Comparison of ENCODE assay signal across 22 cellular contexts in genomic region chr9:128781186-128782070, GRCh38. TPM values are rescaled to one million over a fixed set of nuclear protein-coding genes. Genes with fewer than 3 reads are reported as not detected.
DNase-seq lines count a peak whose midpoint lies in the region.
"Had no signal": no experiment of that assay in that cellular context is flagged by ENCODE, and none has a peak within 500 bp of the region (broad histone marks: within the 10 kb centered on the region; RNA-seq: fewer than 3 reads in every experiment).

No MANE protein-coding gene starts in this region.

- no peaks in the 10 kb centered on the region for H3K27me3 Mint-ChIP-seq in dendritic cell treated with granulocyte-macrophage colony-stimulating factor and Interleukin-4, amounts not matched to agents 40 ng/mL and 50 ng/mL, for 4 days
- H3K27me3 Mint-ChIP-seq in activated CD4-positive, alpha-beta T cell treated with anti-CD3 and anti-CD28 coated beads, Interleukin-2, amount 10 ng/mL, durations not matched to agents 7 days and 5 days, result no peaks in the 10 kb centered on the region
- H3K27me3 Mint-ChIP-seq: activated CD4-positive, alpha-beta memory T cell treated with anti-CD3 and anti-CD28 coated beads, Interleukin-2, amount 10 ng/mL, durations not matched to agents 7 days and 5 days; activated naive CD4-positive, alpha-beta T cell treated with anti-CD3 and anti-CD28 coated beads, Interleukin-2, amount 50 U/mL, for 24 hours; activated T-cell treated with anti-CD3 and anti-CD28 coated beads, Interleukin-2, amount 50 U/mL, for 24 hours; CD4-positive, alpha-beta T cell had no signal

- CTCF ChIA-PET in activated CD4-positive, alpha-beta T cell treated with anti-CD3 and anti-CD28 coated beads, Interleukin-2, amount 10 ng/mL, durations not matched to agents 7 days and 5 days (lab: Charles Lee), result interaction anchor here (1.4 to 1.8 kb wide), 2 partner anchors 8 to 36 kb away, joined by 5 to 6 read pairs; partner anchors contain the start of gene ENDOG

- H3K27ac Mint-ChIP-seq in dendritic cell treated with granulocyte-macrophage colony-stimulating factor and Interleukin-4, amounts not matched to agents 40 ng/mL and 50 ng/mL, for 4 days, result peak overlapping the region; percentile 23
- H3K27ac Mint-ChIP-seq in activated CD4-positive, alpha-beta T cell treated with anti-CD3 and anti-CD28 coated beads, Interleukin-2, amount 10 ng/mL, durations not matched to agents 7 days and 5 days, result no peak overlapping the region
- H3K27ac Mint-ChIP-seq: activated CD4-positive, alpha-beta memory T cell treated with anti-CD3 and anti-CD28 coated beads, Interleukin-2, amount 10 ng/mL, durations not matched to agents 7 days and 5 days; activated naive CD4-positive, alpha-beta T cell treated with anti-CD3 and anti-CD28 coated beads, Interleukin-2, amount 50 U/mL, for 24 hours; activated T-cell treated with anti-CD3 and anti-CD28 coated beads, Interleukin-2, amount 50 U/mL, for 24 hours; CD4-positive, alpha-beta T cell; neural progenitor cell; WTC11 had no signal

- intact Hi-C loops in dendritic cell treated with granulocyte-macrophage colony-stimulating factor and Interleukin-4, amounts not matched to agents 40 ng/mL and 50 ng/mL, for 4 days (cut with micrococcal nuclease), result no loop called here

- H3K4me1 Mint-ChIP-seq in dendritic cell treated with granulocyte-macrophage colony-stimulating factor and Interleukin-4, amounts not matched to agents 40 ng/mL and 50 ng/mL, for 4 days (ENCODE audit: low read depth), result peaks cover 21% of the 10 kb centered on the region
- peaks cover under 1% of the 10 kb centered on the region for H3K4me1 Mint-ChIP-seq in activated CD4-positive, alpha-beta T cell treated with anti-CD3 and anti-CD28 coated beads, Interleukin-2, amount 10 ng/mL, durations not matched to agents 7 days and 5 days
- H3K4me1 Mint-ChIP-seq: activated naive CD4-positive, alpha-beta T cell treated with anti-CD3 and anti-CD28 coated beads, Interleukin-2, amount 50 U/mL, for 24 hours; neural progenitor cell; WTC11 had no signal

- H3K9me3 Mint-ChIP-seq in dendritic cell treated with granulocyte-macrophage colony-stimulating factor and Interleukin-4, amounts not matched to agents 40 ng/mL and 50 ng/mL, for 4 days, result peaks cover 8% of the 10 kb centered on the region
- peaks cover 4% of the 10 kb centered on the region for H3K9me3 Mint-ChIP-seq in activated CD4-positive, alpha-beta T cell treated with anti-CD3 and anti-CD28 coated beads, Interleukin-2, amount 10 ng/mL, durations not matched to agents 7 days and 5 days
- H3K9me3 Mint-ChIP-seq: activated naive CD4-positive, alpha-beta T cell treated with anti-CD3 and anti-CD28 coated beads, Interleukin-2, amount 50 U/mL, for 24 hours; activated T-cell treated with anti-CD3 and anti-CD28 coated beads, Interleukin-2, amount 50 U/mL, for 24 hours; CD4-positive, alpha-beta T cell had no signal

- POLR2A ChIA-PET in activated CD4-positive, alpha-beta T cell treated with anti-CD3 and anti-CD28 coated beads, Interleukin-2, amount 10 ng/mL, durations not matched to agents 7 days and 5 days (lab: Charles Lee), result interaction anchor here (0.6 kb wide), 1 partner anchor 414 kb away, joined by 11 read pairs; no protein-coding TSS in a partner anchor

- no peak overlapping the region for H3K4me3 Mint-ChIP-seq in dendritic cell treated with granulocyte-macrophage colony-stimulating factor and Interleukin-4, amounts not matched to agents 40 ng/mL and 50 ng/mL, for 4 days
- H3K4me3 Mint-ChIP-seq in activated CD4-positive, alpha-beta T cell treated with anti-CD3 and anti-CD28 coated beads, Interleukin-2, amount 10 ng/mL, durations not matched to agents 7 days and 5 days, result no peak overlapping the region
- H3K4me3 Mint-ChIP-seq: activated CD4-positive, alpha-beta memory T cell treated with anti-CD3 and anti-CD28 coated beads, Interleukin-2, amount 10 ng/mL, durations not matched to agents 7 days and 5 days; activated naive CD4-positive, alpha-beta T cell treated with anti-CD3 and anti-CD28 coated beads, Interleukin-2, amount 50 U/mL, for 24 hours; activated T-cell treated with anti-CD3 and anti-CD28 coated beads, Interleukin-2, amount 50 U/mL, for 24 hours; CD4-positive, alpha-beta T cell; neural progenitor cell; WTC11 had no signal

- H3K36me3 Mint-ChIP-seq in dendritic cell treated with granulocyte-macrophage colony-stimulating factor and Interleukin-4, amounts not matched to agents 40 ng/mL and 50 ng/mL, for 4 days (ENCODE audit: low read depth), result no peaks in the 10 kb centered on the region
- H3K36me3 Mint-ChIP-seq in activated CD4-positive, alpha-beta T cell treated with anti-CD3 and anti-CD28 coated beads, Interleukin-2, amount 10 ng/mL, durations not matched to agents 7 days and 5 days (ENCODE audit: low read depth), result peaks cover 1% of the 10 kb centered on the region
- H3K36me3 Mint-ChIP-seq: activated naive CD4-positive, alpha-beta T cell treated with anti-CD3 and anti-CD28 coated beads, Interleukin-2, amount 50 U/mL, for 24 hours had no signal

- peak; percentile 37 for DNase-seq in CD1c-positive myeloid dendritic cell (ENCODE audit: extremely low spot score)
- DNase-seq in NAMALWA (ENCODE audit: low spot score), result peak; percentile 32
- DNase-seq in putamen (ENCODE audit: low spot score), result no peak
- no peak for DNase-seq in activated CD4-positive, alpha-beta T cell treated with anti-CD3 and anti-CD28 coated beads, Interleukin-2, amount 10 ng/mL, durations not matched to agents 7 days and 5 days
- DNase-seq in activated naive CD4-positive, alpha-beta T cell (lab: John Stamatoyannopoulos, UW), result no peak
- DNase-seq: ACHN; activated CD4-positive, alpha-beta memory T cell treated with anti-CD3 and anti-CD28 coated beads, Interleukin-2, amount 10 ng/mL, durations not matched to agents 7 days and 5 days; activated T-cell treated with anti-CD3 and anti-CD28 coated beads, Interleukin-2, amount 50 U/mL, for 24 hours; CD4-positive, alpha-beta T cell; effector memory CD4-positive, alpha-beta T cell; GDM1; midbrain; NCI-H1417 treated with DMSO at 0.1 percent for 48 hours; NCI-H526 treated with DMSO at 0.1 percent for 48 hours; PC-3; stimulated activated CD4-positive, alpha-beta T cell treated with anti-CD3 and anti-CD28 coated beads, Interleukin-4, amount 100 ng/mL, for 24 hours; T-helper 2 cell; testis had no signal

RNA-seq across cellular contexts. Expression of gene TBC1D13, which starts 5.6 kb away (rescaled TPM):
- 10 to 100 TPM; 18.4 to 21.1 TPM for total RNA-seq in activated CD4-positive, alpha-beta T cell treated with anti-CD3 and anti-CD28 coated beads, Interleukin-2, amount 10 ng/mL, durations not matched to agents 7 days and 5 days

RNA-seq across cellular contexts. Expression of gene ZER1, which starts 9.7 kb away (rescaled TPM):
- 10 to 100 TPM; 21.3 TPM for total RNA-seq in activated CD4-positive, alpha-beta T cell treated with anti-CD3 and anti-CD28 coated beads, Interleukin-2, amount 10 ng/mL, durations not matched to agents 7 days and 5 days

RNA-seq across cellular contexts. Expression of gene ENDOG, which starts 36.9 kb away (rescaled TPM):
- total RNA-seq in activated CD4-positive, alpha-beta T cell treated with anti-CD3 and anti-CD28 coated beads, Interleukin-2, amount 10 ng/mL, durations not matched to agents 7 days and 5 days, result 10 to 100 TPM; 10.2 to 11.3 TPM

RNA-seq across cellular contexts. Expression of gene SPOUT1, which starts 48.2 kb away (rescaled TPM):
- 10 to 100 TPM; 60.5 to 75.0 TPM for total RNA-seq in activated CD4-positive, alpha-beta T cell treated with anti-CD3 and anti-CD28 coated beads, Interleukin-2, amount 10 ng/mL, durations not matched to agents 7 days and 5 days

RNA-seq across cellular contexts. Expression of gene ZDHHC12, which starts 57.5 kb away (rescaled TPM):
- 10 to 100 TPM; 86.3 to 91.5 TPM for total RNA-seq in activated CD4-positive, alpha-beta T cell treated with anti-CD3 and anti-CD28 coated beads, Interleukin-2, amount 10 ng/mL, durations not matched to agents 7 days and 5 days

Comparison
In these comparisons a context has a peak if more than half of its experiments do, and no peak if none do; other contexts are left out.
1. DNase-seq: peak in CD1c-positive myeloid dendritic cell (single experiment) and NAMALWA (single experiment); none in putamen (single experiment), activated CD4-positive, alpha-beta T cell treated with anti-CD3 and anti-CD28 coated beads, Interleukin-2, amount 10 ng/mL, durations not matched to agents 7 days and 5 days (single experiment) and activated naive CD4-positive, alpha-beta T cell (0 of 4).